ENCODE assay signal across 2 cellular contexts in genomic region chr2:25330273-25330672, GRCh38.
TF ChIP-seq lines count a peak whose summit lies in the region.

No MANE protein-coding gene starts in this region.

TF ChIP-seq in GM12878, 131 proteins besides CTCF, POLR2A, EP300 and RAD21:
- no peak for TF ChIP-seq BCL11A (IDR thresholded peaks at IDR 0.05; ENCODE audit: low read depth, low read length)
- no peak for TF ChIP-seq SREBF1 (IDR thresholded peaks at IDR 0.05; ENCODE audit: low read length)
- TF ChIP-seq ZNF24 (IDR thresholded peaks at IDR 0.05) = no peak
- no peak for TF ChIP-seq TCF12 (IDR thresholded peaks at IDR 0.05; ENCODE audit: low read depth, low read length)
- TF ChIP-seq SUPT20H (IDR thresholded peaks at IDR 0.05; ENCODE audit: borderline replicate concordance, control insufficient read depth, low read depth, low read length) = no peak
- TF ChIP-seq, protein P1, sequence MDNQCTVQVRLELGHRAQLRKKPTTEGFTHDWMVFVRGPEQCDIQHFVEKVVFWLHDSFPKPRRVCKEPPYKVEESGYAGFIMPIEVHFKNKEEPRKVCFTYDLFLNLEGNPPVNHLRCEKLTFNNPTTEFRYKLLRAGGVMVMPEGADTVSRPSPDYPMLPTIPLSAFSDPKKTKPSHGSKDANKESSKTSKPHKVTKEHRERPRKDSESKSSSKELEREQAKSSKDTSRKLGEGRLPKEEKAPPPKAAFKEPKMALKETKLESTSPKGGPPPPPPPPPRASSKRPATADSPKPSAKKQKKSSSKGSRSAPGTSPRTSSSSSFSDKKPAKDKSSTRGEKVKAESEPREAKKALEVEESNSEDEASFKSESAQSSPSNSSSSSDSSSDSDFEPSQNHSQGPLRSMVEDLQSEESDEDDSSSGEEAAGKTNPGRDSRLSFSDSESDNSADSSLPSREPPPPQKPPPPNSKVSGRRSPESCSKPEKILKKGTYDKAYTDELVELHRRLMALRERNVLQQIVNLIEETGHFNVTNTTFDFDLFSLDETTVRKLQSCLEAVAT (IDR thresholded peaks at IDR 0.05) = no peak
- TF ChIP-seq FOXM1 (IDR thresholded peaks at IDR 0.05; ENCODE audit: low read depth, low read length) = no peak
- TF ChIP-seq, protein P2, sequence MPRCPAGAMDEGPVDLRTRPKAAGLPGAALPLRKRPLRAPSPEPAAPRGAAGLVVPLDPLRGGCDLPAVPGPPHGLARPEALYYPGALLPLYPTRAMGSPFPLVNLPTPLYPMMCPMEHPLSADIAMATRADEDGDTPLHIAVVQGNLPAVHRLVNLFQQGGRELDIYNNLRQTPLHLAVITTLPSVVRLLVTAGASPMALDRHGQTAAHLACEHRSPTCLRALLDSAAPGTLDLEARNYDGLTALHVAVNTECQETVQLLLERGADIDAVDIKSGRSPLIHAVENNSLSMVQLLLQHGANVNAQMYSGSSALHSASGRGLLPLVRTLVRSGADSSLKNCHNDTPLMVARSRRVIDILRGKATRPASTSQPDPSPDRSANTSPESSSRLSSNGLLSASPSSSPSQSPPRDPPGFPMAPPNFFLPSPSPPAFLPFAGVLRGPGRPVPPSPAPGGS (IDR thresholded peaks at IDR 0.05; ENCODE audit: borderline replicate concordance, insufficient read depth, low read depth, low read length, poor library complexity, severe bottlenecking) = no peak
- TF ChIP-seq, protein P3, sequence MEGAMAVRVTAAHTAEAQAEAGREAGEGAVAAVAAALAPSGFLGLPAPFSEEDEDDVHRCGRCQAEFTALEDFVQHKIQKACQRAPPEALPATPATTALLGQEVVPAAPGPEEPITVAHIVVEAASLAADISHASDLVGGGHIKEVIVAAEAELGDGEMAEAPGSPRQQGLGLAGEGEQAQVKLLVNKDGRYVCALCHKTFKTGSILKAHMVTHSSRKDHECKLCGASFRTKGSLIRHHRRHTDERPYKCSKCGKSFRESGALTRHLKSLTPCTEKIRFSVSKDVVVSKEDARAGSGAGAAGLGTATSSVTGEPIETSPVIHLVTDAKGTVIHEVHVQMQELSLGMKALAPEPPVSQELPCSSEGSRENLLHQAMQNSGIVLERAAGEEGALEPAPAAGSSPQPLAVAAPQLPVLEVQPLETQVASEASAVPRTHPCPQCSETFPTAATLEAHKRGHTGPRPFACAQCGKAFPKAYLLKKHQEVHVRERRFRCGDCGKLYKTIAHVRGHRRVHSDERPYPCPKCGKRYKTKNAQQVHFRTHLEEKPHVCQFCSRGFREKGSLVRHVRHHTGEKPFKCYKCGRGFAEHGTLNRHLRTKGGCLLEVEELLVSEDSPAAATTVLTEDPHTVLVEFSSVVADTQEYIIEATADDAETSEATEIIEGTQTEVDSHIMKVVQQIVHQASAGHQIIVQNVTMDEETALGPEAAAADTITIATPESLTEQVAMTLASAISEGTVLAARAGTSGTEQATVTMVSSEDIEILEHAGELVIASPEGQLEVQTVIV (IDR thresholded peaks at IDR 0.05; ENCODE audit: borderline replicate concordance, partially characterized antibody) = no peak
- no peak for TF ChIP-seq KLF5 (IDR thresholded peaks at IDR 0.05; ENCODE audit: partially characterized antibody)
- TF ChIP-seq NFXL1 (IDR thresholded peaks at IDR 0.05; ENCODE audit: borderline replicate concordance) = no peak
- TF ChIP-seq HDAC2 (IDR thresholded peaks at IDR 0.05) = no peak
- TF ChIP-seq JUNB (IDR thresholded peaks at IDR 0.05) = no peak
- TF ChIP-seq, protein P4, sequence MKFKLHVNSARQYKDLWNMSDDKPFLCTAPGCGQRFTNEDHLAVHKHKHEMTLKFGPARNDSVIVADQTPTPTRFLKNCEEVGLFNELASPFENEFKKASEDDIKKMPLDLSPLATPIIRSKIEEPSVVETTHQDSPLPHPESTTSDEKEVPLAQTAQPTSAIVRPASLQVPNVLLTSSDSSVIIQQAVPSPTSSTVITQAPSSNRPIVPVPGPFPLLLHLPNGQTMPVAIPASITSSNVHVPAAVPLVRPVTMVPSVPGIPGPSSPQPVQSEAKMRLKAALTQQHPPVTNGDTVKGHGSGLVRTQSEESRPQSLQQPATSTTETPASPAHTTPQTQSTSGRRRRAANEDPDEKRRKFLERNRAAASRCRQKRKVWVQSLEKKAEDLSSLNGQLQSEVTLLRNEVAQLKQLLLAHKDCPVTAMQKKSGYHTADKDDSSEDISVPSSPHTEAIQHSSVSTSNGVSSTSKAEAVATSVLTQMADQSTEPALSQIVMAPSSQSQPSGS (IDR thresholded peaks at IDR 0.05; ENCODE audit: low read length) = no peak

TF ChIP-seq in H1, 55 proteins besides CTCF, POLR2A, EP300 and RAD21:
- TF ChIP-seq MAFK (IDR thresholded peaks at IDR 0.05; ENCODE audit: low read depth, low read length) (no peak), SIRT6 (IDR thresholded peaks at IDR 0.05; ENCODE audit: low read length) (no peak), CBX5 (IDR thresholded peaks at IDR 0.05; ENCODE audit: low read depth, low read length) (no peak), GABPA (IDR thresholded peaks at IDR 0.05; ENCODE audit: borderline replicate concordance, insufficient read depth, low read length) (no peak), CTBP2 (IDR thresholded peaks at IDR 0.05; ENCODE audit: borderline replicate concordance, insufficient read depth, insufficient read length, low read length) (no peak), GTF2F1 (IDR thresholded peaks at IDR 0.05; ENCODE audit: borderline replicate concordance, low read depth, low read length) (no peak), EGR1 (IDR thresholded peaks at IDR 0.05; ENCODE audit: borderline replicate concordance, low read depth, low read length) (no peak), SP4 (IDR thresholded peaks at IDR 0.05; ENCODE audit: low read length) (no peak), RFX5 (IDR thresholded peaks at IDR 0.05; ENCODE audit: borderline replicate concordance, low read depth, low read length) (no peak), SP1 (IDR thresholded peaks at IDR 0.05; ENCODE audit: low read depth, low read length) (no peak), TBP (IDR thresholded peaks at IDR 0.05; ENCODE audit: low read depth, low read length) (no peak), ZNF274 (IDR thresholded peaks at IDR 0.05; ENCODE audit: borderline replicate concordance, extremely low read depth, low read length) (no peak)
- TF ChIP-seq, protein P4 (IDR thresholded peaks at IDR 0.05; ENCODE audit: low read length) = no peak
